Comparison of ENCODE assay signal across 9 cellular contexts in the genomic region with DNA sequence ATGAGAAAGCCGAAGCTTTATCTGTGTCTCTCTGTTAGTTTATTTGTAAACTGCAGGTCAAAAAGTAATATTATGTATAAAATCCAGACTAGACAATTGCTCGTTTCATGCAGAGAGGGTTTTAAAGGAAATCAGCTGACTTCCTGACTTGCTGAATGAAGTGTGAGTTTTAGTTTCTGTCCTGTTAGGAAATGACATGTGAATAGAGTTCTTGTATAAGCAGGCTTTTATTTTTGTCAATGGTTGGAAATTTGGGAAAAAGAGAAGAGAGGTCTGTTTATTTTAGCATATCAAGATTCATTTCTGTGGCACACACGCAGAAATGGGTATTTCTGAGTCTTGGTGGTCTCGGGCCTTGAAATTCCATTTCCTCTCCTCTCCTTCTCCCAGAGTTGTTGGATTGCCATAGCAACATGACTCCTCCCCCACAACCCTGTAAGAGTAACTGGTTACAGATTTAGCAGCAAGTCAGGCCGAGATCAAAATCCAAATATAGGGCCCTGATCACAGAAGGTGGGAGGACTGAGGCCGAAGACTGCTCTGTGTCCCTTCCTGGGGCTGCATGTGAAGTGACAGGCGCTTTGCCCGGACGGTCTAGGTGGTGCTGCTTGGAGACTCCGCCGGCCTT.
DNase-seq lines count a peak whose midpoint lies in the region; ATAC-seq and TF ChIP-seq lines count a peak whose summit lies in the region.
"Had no signal": no experiment of that assay in that cellular context is flagged by ENCODE, and none has a peak within 500 bp of the region (broad histone marks: within the 10 kb centered on the region; RNA-seq: fewer than 3 reads in every experiment).

No MANE protein-coding gene starts in this region.

- intact Hi-C loops in CD4-positive, alpha-beta memory T cell (cut with micrococcal nuclease), result loop anchor here (1.0 to 5.0 kb wide), 2 partner anchors 62 to 186 kb away; a partner anchor contains a TSS
- intact Hi-C loops in ascending aorta (cut with DNase I), result no loop called here

- peaks cover 48% of the 10 kb centered on the region for H3K4me1 ChIP-seq in CD4-positive, alpha-beta memory T cell (ENCODE audit: insufficient read depth, low read length)
- H3K4me1 ChIP-seq in ascending aorta, result peaks cover 19 to 48% of the 10 kb centered on the region in 2 donors
- H3K4me1 ChIP-seq in iPS-20b (ENCODE audit: insufficient read depth, low read length), result peaks cover 37% of the 10 kb centered on the region

- H3K4me3 ChIP-seq in CD4-positive, alpha-beta memory T cell (ENCODE audit: low read length in 2 of 2), result peak overlapping the region; percentile 5 to 47
- peak overlapping the region; percentile 28 to 31 for H3K4me3 ChIP-seq in ascending aorta
- H3K4me3 ChIP-seq in iPS-20b (ENCODE audit: low read length), result no peak overlapping the region

- peak; percentile 64 for ATAC-seq in GM21515 (IDR thresholded peaks at IDR 0.05; ENCODE audit: unreplicated experiment)
- ATAC-seq: HCT116 had no signal

- CTCF ChIA-PET in CD4-positive, alpha-beta memory T cell (lab: Charles Lee; ENCODE audit: partially characterized antibody), result interaction anchor here (0.9 to 1.8 kb wide), 5 partner anchors 54 to 146 kb away, joined by 3 to 6 read pairs (median 3); a partner anchor contains a TSS
- CTCF ChIA-PET in HEK293T (lab: Yijun Ruan, JAX), result no interaction called here

- H3K4me1 Mint-ChIP-seq in CD4-positive, alpha-beta memory T cell, result peaks cover 32 to 59% (median 47%) of the 10 kb centered on the region in 4 donors

- H3K9ac ChIP-seq in iPS-20b (ENCODE audit: low read depth, low read length), result peak overlapping the region; percentile 45; the same call in 1 of the 2 replicates

- H3K27ac ChIP-seq in CD4-positive, alpha-beta memory T cell (ENCODE audit: low read depth, low read length), result peak overlapping the region; percentile 67
- H3K27ac ChIP-seq in ascending aorta, result peak overlapping the region; percentile 75 to 79
- no peak overlapping the region for H3K27ac ChIP-seq in iPS-20b (ENCODE audit: low read length)

- H3K36me3 ChIP-seq in CD4-positive, alpha-beta memory T cell (ENCODE audit: insufficient read depth, low read length), result no peaks in the 10 kb centered on the region
- no peaks in the 10 kb centered on the region for H3K36me3 ChIP-seq in ascending aorta
- H3K36me3 ChIP-seq in iPS-20b (ENCODE audit: insufficient read depth, low read depth, low read length), result no peaks in the 10 kb centered on the region

- peaks cover 0 to 6% (median 0%) of the 10 kb centered on the region in 8 donors for H3K9me3 Mint-ChIP-seq in CD4-positive, alpha-beta memory T cell

- no peaks in the 10 kb centered on the region for H3K9me3 ChIP-seq in CD4-positive, alpha-beta memory T cell (ENCODE audit: control insufficient read depth in 1 of 2, low read length in 2 of 2)
- H3K9me3 ChIP-seq in ascending aorta (no peaks in the 10 kb centered on the region), iPS-20b (ENCODE audit: insufficient read depth, low read depth, low read length) (no peaks in the 10 kb centered on the region)

- H3K27me3 Mint-ChIP-seq in CD4-positive, alpha-beta memory T cell, result no peaks in the 10 kb centered on the region

- POLR2A ChIA-PET in CD4-positive, alpha-beta memory T cell (lab: Charles Lee; ENCODE audit: partially characterized antibody), result interaction anchor here (3.4 kb wide), 1 partner anchor 62 kb away, joined by 22 read pairs; a partner anchor contains a TSS
- POLR2A ChIA-PET in HEK293T (lab: Yijun Ruan, JAX), result interaction anchor here (0.6 to 0.7 kb wide), 2 partner anchors 16 to 79 kb away, joined by 3 read pairs; no protein-coding TSS in a partner anchor

- no peak for TF ChIP-seq CTCF in ascending aorta (IDR thresholded peaks at IDR 0.05)

- H3K27me3 ChIP-seq in CD4-positive, alpha-beta memory T cell (ENCODE audit: insufficient read depth, low read length), result no peaks in the 10 kb centered on the region
- H3K27me3 ChIP-seq in ascending aorta (no peaks in the 10 kb centered on the region), iPS-20b (ENCODE audit: insufficient read depth, low read length) (no peaks in the 10 kb centered on the region)

- DNase-seq in CD4-positive, alpha-beta memory T cell, result peak; percentile 44 to 70 (median 61)
- DNase-seq in KG1 (lab: John Stamatoyannopoulos, UW) (peak; percentile 51), ascending aorta (ENCODE audit: low spot score in 2 of 2) (peak in 1 of 2 donors; percentile 84), NCI-H1436 treated with DMSO at 0.1 percent for 48 hours (lab: John Stamatoyannopoulos, UW) (no peak), HEK293T (ENCODE audit: extremely low spot score) (no peak)
- DNase-seq in stimulated activated CD4-positive, alpha-beta T cell treated with anti-CD3 and anti-CD28 coated beads, Interleukin-2, amount 100 ng/mL, for 24 hours, result peak; percentile 20 to 37

- peak overlapping the region; percentile 87 to 96 (median 93) for H3K27ac Mint-ChIP-seq in CD4-positive, alpha-beta memory T cell

- peak overlapping the region; percentile 65 to 86 (median 83) for H3K4me3 Mint-ChIP-seq in CD4-positive, alpha-beta memory T cell

- H3K36me3 Mint-ChIP-seq in CD4-positive, alpha-beta memory T cell, result no peaks in the 10 kb centered on the region

TF ChIP-seq in HEK293T, 16 proteins besides CTCF, POLR2A, EP300 and RAD21:
- TF ChIP-seq BHLHE40 (IDR thresholded peaks at IDR 0.05; ENCODE audit: borderline replicate concordance) (no peak), ARNT (IDR thresholded peaks at IDR 0.05) (no peak), FOXM1 (IDR thresholded peaks at IDR 0.05; ENCODE audit: borderline replicate concordance) (no peak), SP1 (IDR thresholded peaks at IDR 0.05) (no peak), CTBP1 (IDR thresholded peaks at IDR 0.05; ENCODE audit: borderline replicate concordance) (no peak), NFRKB (IDR thresholded peaks at IDR 0.05) (no peak), FOXA1 (IDR thresholded peaks at IDR 0.05) (no peak)

Comparison
In these comparisons a context has a peak if more than half of its experiments do, and no peak if none do; other contexts are left out.
1. DNase-seq: peak in CD4-positive, alpha-beta memory T cell (5 of 5), KG1 (single experiment) and stimulated activated CD4-positive, alpha-beta T cell treated with anti-CD3 and anti-CD28 coated beads, Interleukin-2, amount 100 ng/mL, for 24 hours (2 of 2); none in NCI-H1436 treated with DMSO at 0.1 percent for 48 hours (single experiment) and HEK293T (single experiment).